In the genomic region with DNA sequence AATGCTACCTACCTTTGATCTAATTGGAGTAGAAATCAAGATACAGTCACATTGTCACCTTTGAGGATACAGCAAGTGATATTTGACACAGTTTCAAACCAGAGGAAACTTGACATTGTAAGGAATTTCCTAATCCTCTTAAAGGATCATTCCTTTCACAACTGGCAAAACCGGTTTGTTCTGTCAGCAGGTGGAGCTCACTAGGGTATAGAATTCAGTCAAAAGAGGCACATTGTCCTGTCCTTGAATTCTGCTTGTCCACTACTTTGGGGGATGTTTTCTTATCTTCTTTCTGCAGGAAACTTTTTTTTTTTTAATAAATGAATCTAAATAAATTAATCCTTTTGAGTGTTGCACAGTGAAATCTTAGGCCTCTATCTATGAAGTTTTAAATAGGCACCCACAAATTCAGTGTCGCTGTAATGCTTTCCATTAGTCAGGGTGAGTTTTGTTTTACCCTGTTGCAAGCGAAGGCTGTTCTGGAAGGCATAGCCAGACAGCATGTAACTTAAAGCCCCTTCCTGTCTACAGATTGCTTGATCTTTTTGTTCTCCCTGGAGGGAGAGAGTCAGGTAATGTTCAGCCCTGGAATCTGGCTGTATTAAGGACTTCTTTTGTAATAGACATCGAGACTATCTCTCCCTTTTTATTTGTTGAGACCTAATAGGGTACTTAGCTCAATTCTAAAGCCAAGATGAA, we compare ENCODE assay signal across 1 cellular context.
TF ChIP-seq lines count a peak whose summit lies in the region.

No MANE protein-coding gene starts in this region.

TF ChIP-seq in IMR-90, 13 proteins besides CTCF, POLR2A, EP300 and RAD21 (continued from another document):
- TF ChIP-seq, protein P1, sequence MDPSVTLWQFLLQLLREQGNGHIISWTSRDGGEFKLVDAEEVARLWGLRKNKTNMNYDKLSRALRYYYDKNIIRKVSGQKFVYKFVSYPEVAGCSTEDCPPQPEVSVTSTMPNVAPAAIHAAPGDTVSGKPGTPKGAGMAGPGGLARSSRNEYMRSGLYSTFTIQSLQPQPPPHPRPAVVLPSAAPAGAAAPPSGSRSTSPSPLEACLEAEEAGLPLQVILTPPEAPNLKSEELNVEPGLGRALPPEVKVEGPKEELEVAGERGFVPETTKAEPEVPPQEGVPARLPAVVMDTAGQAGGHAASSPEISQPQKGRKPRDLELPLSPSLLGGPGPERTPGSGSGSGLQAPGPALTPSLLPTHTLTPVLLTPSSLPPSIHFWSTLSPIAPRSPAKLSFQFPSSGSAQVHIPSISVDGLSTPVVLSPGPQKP (IDR thresholded peaks at IDR 0.05; ENCODE audit: borderline replicate concordance, low read depth, low read length): no peak
- no peak for TF ChIP-seq CHD1 (IDR thresholded peaks at IDR 0.05; ENCODE audit: low read depth, low read length)
